In the genomic region with DNA sequence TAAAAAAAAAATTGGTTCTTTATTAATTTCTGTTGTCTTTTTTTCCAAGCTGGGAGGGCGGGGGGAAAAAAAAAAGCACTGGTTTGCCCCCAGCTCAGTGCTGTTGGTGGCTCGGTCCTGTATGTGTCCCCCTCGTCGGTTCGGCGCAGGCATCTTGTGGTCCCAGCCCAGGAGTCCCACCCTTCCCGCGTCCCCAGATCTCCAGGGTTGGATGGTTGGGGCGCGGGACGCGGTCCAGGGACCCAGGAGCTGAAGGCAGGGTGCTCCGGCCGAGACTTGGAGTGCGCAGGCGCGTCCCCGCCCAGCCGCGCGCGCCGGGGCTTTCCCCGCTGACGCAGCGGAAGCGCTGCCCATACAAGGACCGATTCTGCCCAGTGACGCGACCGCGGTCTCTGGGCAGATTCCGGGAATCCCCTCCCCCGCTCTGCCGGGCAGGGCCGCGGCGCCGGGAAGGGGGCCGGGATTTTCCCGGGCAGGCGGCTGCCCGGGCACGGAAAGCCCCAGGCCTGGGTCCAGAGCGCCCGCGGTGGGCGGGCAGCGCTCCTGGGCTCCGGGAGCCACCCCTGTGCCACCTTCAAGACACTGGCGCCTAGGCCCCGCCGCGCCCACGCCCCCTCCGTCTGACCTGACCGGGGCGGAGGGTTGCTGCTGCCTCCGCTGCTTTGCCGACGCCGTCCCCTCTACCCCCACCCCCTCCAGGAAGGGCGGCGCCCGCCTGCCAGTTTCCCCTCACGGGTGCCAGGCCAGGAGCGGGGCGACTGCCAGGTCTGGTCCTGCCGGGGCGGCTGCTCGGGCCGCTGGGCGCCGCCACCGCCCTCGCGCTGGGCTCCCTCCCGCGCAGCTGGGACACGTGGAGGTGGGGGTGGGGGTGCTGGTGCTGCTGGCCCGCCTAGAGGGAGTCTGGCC, we compare ENCODE assay signal across 8 cellular contexts. TPM values are rescaled to one million over a fixed set of nuclear protein-coding genes. Genes with fewer than 3 reads are reported as not detected.
A peak's percentile ranks its signal among the peaks of the same experiment; 100 is the strongest.
DNase-seq lines count a peak whose midpoint lies in the region; ATAC-seq and TF ChIP-seq lines count a peak whose summit lies in the region.

No MANE protein-coding gene starts in this region.

- ATAC-seq in GM21381 (IDR thresholded peaks at IDR 0.05; ENCODE audit: unreplicated experiment) = peak; percentile 29

- no peak overlapping the region for H3K27ac Mint-ChIP-seq in neural crest cell (ENCODE audit: unreplicated experiment)

- peak in 2 of 4 donors; percentile 56 to 80 for TF ChIP-seq POLR2A in stomach (IDR thresholded peaks at IDR 0.05)

- H3K36me3 ChIP-seq in stomach = peaks cover 0 to 17% (median 15%) of the 10 kb centered on the region in 4 donors

- peaks cover 38 to 48% (median 45%) of the 10 kb centered on the region in 4 donors for H3K4me1 ChIP-seq in stomach

- no peaks in the 10 kb centered on the region for H3K9me3 ChIP-seq in stomach

- H3K27ac ChIP-seq in stomach = peak overlapping the region; percentile 92 to 100 (median 99)

- peak; percentile 95 for TF ChIP-seq EP300 in stomach (IDR thresholded peaks at IDR 0.05)

- peak overlapping the region; percentile 77 for H3K4me3 ChIP-seq in fibroblast of villous mesenchyme (ENCODE audit: low read depth, low read length)
- peak overlapping the region; percentile 79 to 93 (median 86) for H3K4me3 ChIP-seq in stomach

- peaks cover 44% of the 10 kb centered on the region for H3K4me1 Mint-ChIP-seq in neural crest cell

- no peaks in the 10 kb centered on the region for H3K9me3 Mint-ChIP-seq in neural crest cell

- WGBS in stomach, 5 donors = 0 to 1% (median 0%) methylated on average over 26 to 81 of the region's 81 CpGs

- no peaks in the 10 kb centered on the region for H3K27me3 ChIP-seq in stomach

- intact Hi-C loops in stomach (cut with DNase I; ENCODE audit: low total_unique reads) = no loop called here

- peak overlapping the region; percentile 94 for H3K4me3 Mint-ChIP-seq in neural crest cell

- no peak for TF ChIP-seq CTCF in fibroblast of villous mesenchyme (IDR thresholded peaks at IDR 0.05; ENCODE audit: insufficient read depth, low read depth, low read length)
- TF ChIP-seq CTCF in neural crest cell (conservative IDR thresholded peaks at IDR 0.05) = no peak
- TF ChIP-seq CTCF in stomach (IDR thresholded peaks at IDR 0.05) = peak in 1 of 7 experiments; percentile 12

- no peaks in the 10 kb centered on the region for H3K36me3 Mint-ChIP-seq in neural crest cell (ENCODE audit: low read depth)

- H3K27me3 Mint-ChIP-seq in neural crest cell (ENCODE audit: low read depth) = peaks cover 18% of the 10 kb centered on the region

- DNase-seq in COLO668 (lab: John Stamatoyannopoulos, UW; ENCODE audit: unreplicated experiment) (peak; percentile 96), LHCN-M2 (ENCODE audit: low read depth) (peak; percentile 90), SHP77 (lab: John Stamatoyannopoulos, UW) (peak; percentile 83 to 86), fibroblast of villous mesenchyme (ENCODE audit: low read depth) (peak; percentile 95), neural crest cell (ENCODE audit: low read depth, low spot score) (peak; percentile 81), stomach (peak; percentile 95)
- peak; percentile 87 for DNase-seq in activated gamma-delta T cell treated with anti-CD3 and anti-CD28 coated beads, Interleukin-2, amount 50 U/mL, for 16 hours (ENCODE audit: low read depth)

RNA-seq across cellular contexts. Expression of a gene that starts 2.3 kb away (rescaled TPM):
- total RNA-seq in LHCN-M2 (2014; rRNA removed) (76.8 and 91.4 TPM in 2 replicates), fibroblast of villous mesenchyme (88.1 and 107 TPM in 2 replicates), neural crest cell (9.3 and 9.6 TPM in 2 replicates), stomach (100 to 1,000 TPM; 178 to 625 (median 336) TPM)
- polyA plus RNA-seq in LHCN-M2 (2012) = 34.8 TPM
- polyA plus RNA-seq in stomach = 100 to 1,000 TPM; 128 to 152 (median 136) TPM

RNA-seq across cellular contexts. Expression of a gene that starts 8.1 kb away (rescaled TPM):
- total RNA-seq in LHCN-M2 (2014; rRNA removed) = 101 and 124 TPM in 2 replicates
- 111 TPM for polyA plus RNA-seq in LHCN-M2 (2012)
- total RNA-seq in fibroblast of villous mesenchyme = 222 and 230 TPM in 2 replicates
- 651 and 672 TPM in 2 replicates for total RNA-seq in neural crest cell
- total RNA-seq in stomach = 100 to 1,000 TPM; 118 to 284 (median 129) TPM
- 100 to 1,000 TPM; 213 to 257 (median 240) TPM for polyA plus RNA-seq in stomach

RNA-seq across cellular contexts. Expression of a gene that starts 8.3 kb away (rescaled TPM):
- not detected in 2 replicates for total RNA-seq in LHCN-M2 (2014; rRNA removed)
- 22.8 TPM for polyA plus RNA-seq in LHCN-M2 (2012)
- total RNA-seq in fibroblast of villous mesenchyme = not detected in 2 replicates
- total RNA-seq in neural crest cell = 34.7 and 49.1 TPM in 2 replicates
- not detected for total RNA-seq in stomach
- 1 to 10 TPM; 2.9 to 8.3 (median 5.1) TPM for polyA plus RNA-seq in stomach

RNA-seq across cellular contexts. Expression of a gene that starts 12.8 kb away (rescaled TPM):
- total RNA-seq in LHCN-M2 (2014; rRNA removed) (56.2 and 59.5 TPM in 2 replicates), fibroblast of villous mesenchyme (20.0 and 22.9 TPM in 2 replicates), neural crest cell (74.5 and 87.4 TPM in 2 replicates), stomach (10 to 100 TPM in 2 of 5 donors, 1 to 10 TPM in 2, under 1 TPM in 1; 0.45 to 36.2 (median 6.2) TPM)
- polyA plus RNA-seq in LHCN-M2 (2012) = 58.3 TPM
- polyA plus RNA-seq in stomach = 10 to 100 TPM in 1 of 3 donors, 1 to 10 TPM in 2; 5.4 to 10.6 (median 6.4) TPM

RNA-seq across cellular contexts. Expression of a gene that starts 18.2 kb away (rescaled TPM):
- total RNA-seq in LHCN-M2 (2014; rRNA removed) = 15.2 and 20.3 TPM in 2 replicates
- polyA plus RNA-seq in LHCN-M2 (2012) = 16.9 TPM
- total RNA-seq in fibroblast of villous mesenchyme = 12.2 and 15.1 TPM in 2 replicates
- 27.9 and 28.8 TPM in 2 replicates for total RNA-seq in neural crest cell
- 100 to 1,000 TPM in 3 of 5 donors, 10 to 100 TPM in 2; 33.0 to 797 (median 303) TPM for total RNA-seq in stomach
- 10 to 100 TPM; 30.1 to 74.1 (median 66.7) TPM for polyA plus RNA-seq in stomach

Comparison
In these comparisons a context has a peak if more than half of its experiments do, and no peak if none do; other contexts are left out.
1. Peak in every context shown above with its lines: DNase-seq, ATAC-seq, H3K4me3 ChIP-seq and H3K27ac ChIP-seq.
2. RNA of a gene that starts 8.3 kb away (total RNA-seq): 34.7 to 49.1 TPM in neural crest cell; not detected in LHCN-M2, not detected in fibroblast of villous mesenchyme and not detected in stomach; every median in the first group is over 10 times any median in the second.